In genomic region chr10:5595591-5596590, GRCh38 we compare ENCODE assay signal across 10 cellular contexts.
A peak's percentile ranks its signal among the peaks of the same experiment; 100 is the strongest.
DNase-seq lines count a peak whose midpoint lies in the region; ATAC-seq and TF ChIP-seq lines count a peak whose summit lies in the region.
"Had no signal": no experiment of that assay in that cellular context is flagged by ENCODE, and none has a peak within 500 bp of the region (broad histone marks: within the 10 kb centered on the region; RNA-seq: fewer than 3 reads in every experiment).

No MANE protein-coding gene starts in this region.

- BruUV-seq in Caco-2 (replicated peaks; lab: Mats Ljungman, UMichigan) = no TSS peak

- no peaks in the 10 kb centered on the region for H3K9me3 ChIP-seq in Caco-2

- H3K9me3 Mint-ChIP-seq in Caco-2 (ENCODE audit: unreplicated experiment) = no peaks in the 10 kb centered on the region
- H3K9me3 Mint-ChIP-seq: activated naive CD4-positive, alpha-beta T cell treated with anti-CD3 and anti-CD28 coated beads, Interleukin-2, amount 10 ng/mL, durations not matched to agents 7 days and 5 days; stimulated activated naive CD8-positive, alpha-beta T cell treated with anti-CD3 and anti-CD28 coated beads, Interleukin-15, Interleukin-2, amounts not matched to agents 100 ng/mL and 50 ng/mL, for 24 hours had no signal

- POLR2A ChIA-PET in Caco-2 (lab: Charles Lee) = no interaction called here

- H3K27me3 Mint-ChIP-seq in Caco-2 (ENCODE audit: insufficient read depth, unreplicated experiment) = no peaks in the 10 kb centered on the region

- no peaks in the 10 kb centered on the region for H3K36me3 ChIP-seq in kidney epithelial cell (ENCODE audit: control insufficient read depth, insufficient read depth, low read length)
- no peaks in the 10 kb centered on the region; the same call in 1 of the 2 replicates for H3K36me3 ChIP-seq in Caco-2 (ENCODE audit: control insufficient read depth, insufficient read depth, low read length)

- intact Hi-C loops in Caco-2 (cut with micrococcal nuclease; ENCODE audit: unreplicated experiment) = no loop called here

- peaks cover 21% of the 10 kb centered on the region for H3K4me1 Mint-ChIP-seq in Caco-2 (ENCODE audit: low read depth, unreplicated experiment)
- H3K4me1 Mint-ChIP-seq: activated naive CD4-positive, alpha-beta T cell treated with anti-CD3 and anti-CD28 coated beads, Interleukin-2, amount 10 ng/mL, durations not matched to agents 7 days and 5 days had no signal

- TF ChIP-seq CTCF in astrocyte of the cerebellum (IDR thresholded peaks at IDR 0.05; ENCODE audit: low read depth, low read length, missing control alignments) = no peak
- TF ChIP-seq CTCF in kidney epithelial cell (IDR thresholded peaks at IDR 0.05; ENCODE audit: insufficient read depth, low read length, poor library complexity, severe bottlenecking) = no peak
- no peak for TF ChIP-seq CTCF in Caco-2 (IDR thresholded peaks at IDR 0.05; ENCODE audit: insufficient read depth in 1 of 2, low read depth in 1 of 2, low read length in 1 of 2, severe bottlenecking in 1 of 2, unreplicated experiment in 1 of 2)

- no peak overlapping the region for H3K4me3 ChIP-seq in astrocyte of the cerebellum (ENCODE audit: low read depth, low read length)
- H3K4me3 ChIP-seq in kidney epithelial cell (ENCODE audit: low read depth, low read length) = no peak overlapping the region
- no peak overlapping the region for H3K4me3 ChIP-seq in Caco-2 (ENCODE audit: low read depth, low read length)

- CTCF ChIA-PET in Caco-2 (lab: Charles Lee) = interaction anchor here (0.9 kb wide), 1 partner anchor 34 kb away, joined by 3 read pairs; no protein-coding TSS in a partner anchor

- H3K36me3 Mint-ChIP-seq in Caco-2 (ENCODE audit: insufficient read depth, unreplicated experiment) = no peaks in the 10 kb centered on the region
- H3K36me3 Mint-ChIP-seq: activated naive CD4-positive, alpha-beta T cell treated with anti-CD3 and anti-CD28 coated beads, Interleukin-2, amount 10 ng/mL, durations not matched to agents 7 days and 5 days had no signal

- H3K27ac Mint-ChIP-seq in Caco-2 (ENCODE audit: unreplicated experiment) = no peak overlapping the region
- H3K27ac Mint-ChIP-seq: activated naive CD4-positive, alpha-beta T cell treated with anti-CD3 and anti-CD28 coated beads, Interleukin-2, amount 10 ng/mL, durations not matched to agents 7 days and 5 days; stimulated activated naive CD8-positive, alpha-beta T cell treated with anti-CD3 and anti-CD28 coated beads, Interleukin-15, Interleukin-2, amounts not matched to agents 100 ng/mL and 50 ng/mL, for 24 hours had no signal

- H3K4me1 ChIP-seq in Caco-2 = peaks cover 20% of the 10 kb centered on the region

- H3K4me3 Mint-ChIP-seq in Caco-2 (ENCODE audit: unreplicated experiment) = no peak overlapping the region
- H3K4me3 Mint-ChIP-seq: activated naive CD4-positive, alpha-beta T cell treated with anti-CD3 and anti-CD28 coated beads, Interleukin-2, amount 10 ng/mL, durations not matched to agents 7 days and 5 days; stimulated activated naive CD8-positive, alpha-beta T cell treated with anti-CD3 and anti-CD28 coated beads, Interleukin-15, Interleukin-2, amounts not matched to agents 100 ng/mL and 50 ng/mL, for 24 hours had no signal

- H3K27me3 ChIP-seq in kidney epithelial cell (ENCODE audit: control insufficient read depth, insufficient read depth, low read length) (no peaks in the 10 kb centered on the region), Caco-2 (replicated peaks; ENCODE audit: control insufficient read depth, insufficient read depth, low read length) (no peaks in the 10 kb centered on the region)

- DNase-seq in AG08396 (ENCODE audit: low spot score) (peak; percentile 55), HS-5 (ENCODE audit: low read depth) (peak; percentile 65), astrocyte of the cerebellum (ENCODE audit: low read depth) (peak; percentile 47), kidney epithelial cell (ENCODE audit: low read depth) (peak; percentile 90), Caco-2 (no peak), MV-4-11 (lab: John Stamatoyannopoulos, UW) (no peak), midbrain (lab: John Stamatoyannopoulos, UW) (no peak)
- DNase-seq: activated naive CD4-positive, alpha-beta T cell treated with anti-CD3 and anti-CD28 coated beads, Interleukin-2, amount 10 ng/mL, durations not matched to agents 7 days and 5 days had no signal

- ATAC-seq in GM21528 (IDR thresholded peaks at IDR 0.05; ENCODE audit: low FRiP score, unreplicated experiment) = no peak

- in situ Hi-C loops in astrocyte of the cerebellum (cut with HindIII; ENCODE audit: low sequenced_read_pairs) = no loop called here

Comparison
In these comparisons a context has a peak if more than half of its experiments do, and no peak if none do; other contexts are left out.
1. DNase-seq: peak in AG08396 (single experiment), HS-5 (single experiment), astrocyte of the cerebellum (single experiment) and kidney epithelial cell (single experiment); none in Caco-2 (0 of 2), MV-4-11 (single experiment) and midbrain (single experiment).